13 cellular contexts compared by ENCODE assay signal in genomic region chr7:6359742-6360141, GRCh38. TPM values are rescaled to one million over a fixed set of nuclear protein-coding genes. Genes with fewer than 3 reads are reported as not detected.
DNase-seq lines count a peak whose midpoint lies in the region; ATAC-seq and TF ChIP-seq lines count a peak whose summit lies in the region.
"Had no signal": no experiment of that assay in that cellular context is flagged by ENCODE, and none has a peak within 500 bp of the region (broad histone marks: within the 10 kb centered on the region; RNA-seq: fewer than 3 reads in every experiment).

No MANE protein-coding gene starts in this region.

- TF ChIP-seq POLR2A in suprapubic skin (IDR thresholded peaks at IDR 0.05): no peak

- no peaks in the 10 kb centered on the region for H3K9me3 ChIP-seq in DND-41 (ENCODE audit: insufficient read depth, low read length, severe bottlenecking)
- no peaks in the 10 kb centered on the region for H3K9me3 ChIP-seq in left lung
- no peaks in the 10 kb centered on the region for H3K9me3 ChIP-seq in suprapubic skin

- 75% methylated on average over 2 of the region's 2 CpGs for WGBS in suprapubic skin

- H4K20me1 ChIP-seq in DND-41 (ENCODE audit: insufficient read depth, low read length): no peaks in the 10 kb centered on the region
- H4K20me1 ChIP-seq: BLaER1 treated with 17β-estradiol and CSF1 and Interleukin-3, amounts not matched to agents 10 nM and 100 nM had no signal

- no peak overlapping the region for H3K27ac ChIP-seq in DND-41 (ENCODE audit: low read length)
- H3K27ac ChIP-seq in HL-60 (replicated peaks): peak overlapping the region; percentile 16
- H3K27ac ChIP-seq in left lung: peak overlapping the region in 1 of 2 donors; percentile 55
- no peak overlapping the region for H3K27ac ChIP-seq in suprapubic skin

- H3K9ac ChIP-seq in DND-41 (ENCODE audit: low read depth, low read length): no peak overlapping the region
- H3K9ac ChIP-seq: BLaER1 treated with 17β-estradiol and CSF1 and Interleukin-3, amounts not matched to agents 10 nM and 100 nM had no signal

- H3K4me3 ChIP-seq in DND-41 (ENCODE audit: low read depth in 1 of 2, low read length in 2 of 2) (no peak overlapping the region), HL-60 (replicated peaks; ENCODE audit: insufficient read depth, low read length) (no peak overlapping the region), left lung (no peak overlapping the region), suprapubic skin (no peak overlapping the region)
- H3K4me3 ChIP-seq: BLaER1 treated with 17β-estradiol and CSF1 and Interleukin-3, amounts not matched to agents 10 nM and 100 nM had no signal

- H3K79me2 ChIP-seq in DND-41 (ENCODE audit: insufficient read depth, low read length): no peaks in the 10 kb centered on the region

- ATAC-seq in DND-41 (ENCODE audit: insufficient read depth, low read depth) (no peak), left lung (peak; percentile 30)
- ATAC-seq: Panc1, T-cell had no signal

- peak overlapping the region; percentile 39; the same call in 1 of the 2 replicates for H2AFZ ChIP-seq in DND-41 (ENCODE audit: low read depth, low read length)

- H3K36me3 ChIP-seq in DND-41 (ENCODE audit: insufficient read depth, low read length) (no peaks in the 10 kb centered on the region), left lung (no peaks in the 10 kb centered on the region), suprapubic skin (no peaks in the 10 kb centered on the region)
- H3K36me3 ChIP-seq: BLaER1 treated with 17β-estradiol and CSF1 and Interleukin-3, amounts not matched to agents 10 nM and 100 nM had no signal

- H3K27me3 ChIP-seq in DND-41 (ENCODE audit: insufficient read depth, low read length, poor library complexity) (no peaks in the 10 kb centered on the region), HL-60 (ENCODE audit: insufficient read depth, poor library complexity, severe bottlenecking) (no peaks in the 10 kb centered on the region), left lung (no peaks in the 10 kb centered on the region), suprapubic skin (no peaks in the 10 kb centered on the region)
- H3K27me3 ChIP-seq: BLaER1 treated with 17β-estradiol and CSF1 and Interleukin-3, amounts not matched to agents 10 nM and 100 nM had no signal

- DNase-seq in DND-41 (no peak), HL-60 (ENCODE audit: low read depth in 1 of 2, low spot score in 1 of 2) (peak; percentile 57 to 78), MV-4-11 (lab: John Stamatoyannopoulos, UW) (peak; percentile 75), left lung (no peak), DMS79 treated with DMSO at 0.1 percent for 48 hours (lab: John Stamatoyannopoulos, UW) (no peak), suprapubic skin (ENCODE audit: low spot score in 2 of 2) (no peak)
- no peak for DNase-seq in activated CD4-positive, CD25-positive, alpha-beta regulatory T cell treated with anti-CD3 and anti-CD28 coated beads, Interleukin-2, amount 50 U/mL, for 72 hours
- DNase-seq: H9, NCI-H1105, NCI-H1694 had no signal

- TF ChIP-seq EP300 in suprapubic skin (IDR thresholded peaks at IDR 0.05): no peak

- intact Hi-C loops in left lung (cut with DNase I): no loop called here

- TF ChIP-seq CTCF in DND-41 (IDR thresholded peaks at IDR 0.05; ENCODE audit: borderline replicate concordance, extremely low read depth, low read length, poor library complexity, severe bottlenecking): no peak
- TF ChIP-seq CTCF in HL-60 (IDR thresholded peaks at IDR 0.05; ENCODE audit: insufficient read depth, low read length): no peak
- no peak for TF ChIP-seq CTCF in left lung (IDR thresholded peaks at IDR 0.05)
- TF ChIP-seq CTCF in suprapubic skin (IDR thresholded peaks at IDR 0.05): no peak

- H3K4me1 ChIP-seq in DND-41 (ENCODE audit: insufficient read depth, low read length): no peaks in the 10 kb centered on the region
- H3K4me1 ChIP-seq in left lung: peaks cover 0 to 8% of the 10 kb centered on the region in 2 donors
- H3K4me1 ChIP-seq in suprapubic skin: no peaks in the 10 kb centered on the region

- no peak overlapping the region for H3K4me2 ChIP-seq in DND-41 (ENCODE audit: insufficient read depth, low read length)

RNA-seq across cellular contexts. Expression of gene FAM220A, which starts 11.0 kb away (rescaled TPM):
- total RNA-seq in left lung (10 to 100 TPM; 14.2 to 14.9 TPM), suprapubic skin (10 to 100 TPM; 10.4 to 20.4 (median 13.6) TPM)

RNA-seq across cellular contexts. Expression of gene RAC1, which starts 14.6 kb away (rescaled TPM):
- total RNA-seq in left lung (100 to 1,000 TPM; 263 to 303 TPM), suprapubic skin (100 to 1,000 TPM; 217 to 293 (median 253) TPM)

Comparison
In these comparisons a context has a peak if more than half of its experiments do, and no peak if none do; other contexts are left out.
1. DNase-seq: peak in HL-60 (2 of 2) and MV-4-11 (single experiment); none in DND-41 (single experiment), left lung (0 of 2), DMS79 treated with DMSO at 0.1 percent for 48 hours (single experiment), suprapubic skin (0 of 2) and activated CD4-positive, CD25-positive, alpha-beta regulatory T cell treated with anti-CD3 and anti-CD28 coated beads, Interleukin-2, amount 50 U/mL, for 72 hours (single experiment).